In genomic region chr16:85079785-85080602, GRCh38 we compare ENCODE assay signal across 33 cellular contexts. TPM values are rescaled to one million over a fixed set of nuclear protein-coding genes. Genes with fewer than 3 reads are reported as not detected.
"Had no signal": no experiment of that assay in that cellular context is flagged by ENCODE, and none has a peak within 500 bp of the region (broad histone marks: within the 10 kb centered on the region; RNA-seq: fewer than 3 reads in every experiment).

No MANE protein-coding gene starts in this region.

- H3K4me1 ChIP-seq: body of pancreas, colonic mucosa, right atrium auricular region had no signal

- H3K27ac Mint-ChIP-seq: activated B cell treated with CpG ODN at 0.5 μM for 24 hours; activated CD8-positive, alpha-beta T cell treated with anti-CD3 and anti-CD28 coated beads for 36 hours; activated naive CD4-positive, alpha-beta T cell treated with anti-CD3 and anti-CD28 coated beads, Interleukin-2, amount 50 U/mL, for 72 hours; natural killer cell treated with Interleukin-12 subunit alpha and Interleukin-12 subunit beta and Interleukin-15 and Interleukin-18, amount 100 ng/mL, for 72 hours had no signal

- H3K9me3 ChIP-seq: body of pancreas, colonic mucosa, esophagus squamous epithelium, heart right ventricle, lower lobe of right lung, mucosa of descending colon, right atrium auricular region, tibial nerve had no signal

- H3K27me3 Mint-ChIP-seq: activated CD8-positive, alpha-beta T cell treated with anti-CD3 and anti-CD28 coated beads for 36 hours had no signal

- DNase-seq: activated B cell treated with CpG ODN at 0.5 μM for 24 hours; activated CD4-positive, alpha-beta T cell treated with anti-CD3 and anti-CD28 coated beads, Interleukin-2, amount 50 U/mL, for 1 hour; activated CD8-positive, alpha-beta T cell treated with anti-CD3 and anti-CD28 coated beads for 36 hours; activated naive CD4-positive, alpha-beta T cell; activated T-cell treated with anti-CD3 and anti-CD28 coated beads, Interleukin-2, amount 50 U/mL, for 4 hours; aorta; body of pancreas; cerebellar nuclear complex; colonic mucosa; effector CD8-positive, alpha-beta T cell; esophagus squamous epithelium; foreskin melanocyte; heart right ventricle; kidney glomerular epithelial cell; lower lobe of right lung; mucosa of descending colon; stimulated activated CD4-positive, alpha-beta T cell treated with anti-CD3 and anti-CD28 coated beads, Interleukin-2, amount 100 ng/mL, for 48 hours; stimulated activated naive CD4-positive, alpha-beta T cell treated with Interleukin-2 at 50 U/mL for 16 hours; T-helper 2 cell had no signal

- H3K27me3 ChIP-seq: body of pancreas, cardiac muscle cell, colonic mucosa, esophagus squamous epithelium, heart right ventricle, right atrium auricular region, tibial nerve had no signal

- H3K36me3 ChIP-seq: cardiac muscle cell, colonic mucosa had no signal

- H3K4me3 Mint-ChIP-seq: activated B cell treated with CpG ODN at 0.5 μM for 24 hours; activated CD8-positive, alpha-beta T cell treated with anti-CD3 and anti-CD28 coated beads for 36 hours; activated T-cell treated with anti-CD3 and anti-CD28 coated beads, Interleukin-2, amount 50 U/mL, for 4 hours; natural killer cell treated with Interleukin-12 subunit alpha and Interleukin-12 subunit beta and Interleukin-15 and Interleukin-18, amount 100 ng/mL, for 72 hours had no signal

- H3K79me2 ChIP-seq: parathyroid adenoma had no signal

- FAIRE-seq: endometrium had no signal

- H3K9ac ChIP-seq: parathyroid adenoma had no signal

- H3K9me3 Mint-ChIP-seq: activated B cell treated with CpG ODN at 0.5 μM for 24 hours; activated CD8-positive, alpha-beta T cell treated with anti-CD3 and anti-CD28 coated beads for 36 hours; activated naive CD4-positive, alpha-beta T cell treated with anti-CD3 and anti-CD28 coated beads, Interleukin-2, amount 50 U/mL, for 72 hours; activated T-cell treated with anti-CD3 and anti-CD28 coated beads, Interleukin-2, amount 50 U/mL, for 4 hours; natural killer cell treated with Interleukin-12 subunit alpha and Interleukin-12 subunit beta and Interleukin-15 and Interleukin-18, amount 100 ng/mL, for 72 hours had no signal

- H3K4me3 ChIP-seq: body of pancreas, cardiac muscle cell, colonic mucosa, esophagus squamous epithelium, heart right ventricle, lower lobe of right lung, mucosa of descending colon, right atrium auricular region, tibial nerve had no signal

- H2AFZ ChIP-seq: parathyroid adenoma had no signal

- H3K36me3 Mint-ChIP-seq: natural killer cell treated with Interleukin-12 subunit alpha and Interleukin-12 subunit beta and Interleukin-15 and Interleukin-18, amount 100 ng/mL, for 72 hours had no signal

- ATAC-seq: activated CD8-positive, alpha-beta T cell treated with anti-CD3 and anti-CD28 coated beads for 36 hours; activated naive CD4-positive, alpha-beta T cell treated with anti-CD3 and anti-CD28 coated beads, Interleukin-2, amount 50 U/mL, for 72 hours; activated T-cell treated with anti-CD3 and anti-CD28 coated beads, Interleukin-2, amount 50 U/mL, for 4 hours; body of pancreas; heart right ventricle; left lobe of liver; lower lobe of right lung; mucosa of descending colon; natural killer cell treated with Interleukin-12 subunit alpha and Interleukin-12 subunit beta and Interleukin-15 and Interleukin-18, amount 100 ng/mL, for 72 hours had no signal

- H3K27ac ChIP-seq: body of pancreas, cardiac muscle cell, colonic mucosa, epithelial cell of prostate, esophagus squamous epithelium, heart right ventricle, lower lobe of right lung, parathyroid adenoma, right atrium auricular region, tibial nerve had no signal

RNA-seq across cellular contexts. Expression of gene CIBAR2, which starts 32.3 kb away (rescaled TPM):
- total RNA-seq: activated B cell treated with CpG ODN at 0.5 μM for 24 hours; activated CD8-positive, alpha-beta T cell treated with anti-CD3 and anti-CD28 coated beads for 36 hours; activated naive CD4-positive, alpha-beta T cell treated with anti-CD3 and anti-CD28 coated beads, Interleukin-2, amount 50 U/mL, for 72 hours; activated T-cell treated with anti-CD3 and anti-CD28 coated beads, Interleukin-2, amount 50 U/mL, for 4 hours; body of pancreas; cardiac muscle cell; dermis microvascular lymphatic vessel endothelial cell; esophagus squamous epithelium; heart right ventricle; left lobe of liver; mesenteric fat pad; mucosa of descending colon; myocyte; natural killer cell treated with Interleukin-12 subunit alpha and Interleukin-12 subunit beta and Interleukin-15 and Interleukin-18, amount 100 ng/mL, for 72 hours; pulmonary artery endothelial cell; right atrium auricular region; tibial nerve; ureter had no signal
- polyA plus RNA-seq: aorta, cardiac muscle cell, heart right ventricle had no signal
